In the genomic region with DNA sequence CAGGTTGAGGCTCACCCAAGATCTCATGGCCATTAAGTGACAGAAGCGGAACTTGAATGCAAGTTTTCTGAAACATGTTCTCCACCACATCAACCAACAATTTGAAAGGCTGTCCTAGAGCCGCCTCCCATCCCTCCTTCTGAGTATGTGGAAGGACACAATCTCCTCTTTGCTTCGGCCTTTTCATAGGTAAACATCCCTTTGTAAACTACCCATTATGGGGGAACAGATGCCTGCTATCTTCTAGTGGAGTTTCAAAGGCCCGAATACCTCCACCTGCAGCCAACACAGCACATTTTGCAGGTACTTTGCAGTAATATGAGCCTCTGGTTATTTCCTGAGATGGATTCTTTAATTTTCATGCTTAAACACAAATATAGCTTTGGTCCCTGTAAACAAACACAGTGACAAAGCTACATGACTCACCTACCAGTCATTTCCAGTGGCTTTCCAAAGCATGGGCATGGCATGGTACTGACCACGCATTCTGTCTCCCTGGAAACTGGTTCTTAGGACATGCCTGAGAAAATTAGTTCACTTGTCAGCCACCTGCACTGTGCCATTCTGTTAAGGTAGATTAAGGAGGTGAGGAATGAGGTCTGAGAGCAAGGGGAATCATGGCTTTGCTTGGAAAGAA, we compare ENCODE assay signal across 11 cellular contexts.
DNase-seq lines count a peak whose midpoint lies in the region; ATAC-seq lines count a peak whose summit lies in the region.
"Had no signal": no experiment of that assay in that cellular context is flagged by ENCODE, and none has a peak within 500 bp of the region (broad histone marks: within the 10 kb centered on the region; RNA-seq: fewer than 3 reads in every experiment).

No MANE protein-coding gene starts in this region.

- H3K9me3 Mint-ChIP-seq in immature natural killer cell = peaks cover 0 to 2% (median 0%) of the 10 kb centered on the region in 6 donors
- H3K9me3 Mint-ChIP-seq: activated CD4-positive, alpha-beta T cell treated with anti-CD3 and anti-CD28 coated beads, Interleukin-2, amount 10 ng/mL, durations not matched to agents 24 days and 14 days had no signal

- ATAC-seq in left cardiac atrium = no peak

- peaks cover 0 to 12% (median 0%) of the 10 kb centered on the region in 3 donors for H3K27me3 Mint-ChIP-seq in immature natural killer cell (ENCODE audit: low read depth in 3 of 3)

- no peaks in the 10 kb centered on the region for H3K36me3 Mint-ChIP-seq in immature natural killer cell

- peak overlapping the region; percentile 20 for H3K27ac ChIP-seq in mesodermal cell (ENCODE audit: low read depth, low read length, severe bottlenecking)
- H3K27ac ChIP-seq: testis had no signal

- no peaks in the 10 kb centered on the region for H3K4me1 Mint-ChIP-seq in immature natural killer cell
- H3K4me1 Mint-ChIP-seq: activated CD4-positive, alpha-beta T cell treated with anti-CD3 and anti-CD28 coated beads, Interleukin-2, amount 10 ng/mL, durations not matched to agents 24 days and 14 days had no signal

- H3K9me3 ChIP-seq in mesodermal cell (ENCODE audit: control insufficient read depth, low read length) = no peaks in the 10 kb centered on the region
- H3K9me3 ChIP-seq: testis had no signal

- 92% methylated on average over 2 of the region's 5 CpGs; no CpG with 5 or more reads in 1 of the 2 experiments for WGBS in mesodermal cell (ENCODE audit: insufficient coverage in 2 of 2), 2 experiments

- H3K36me3 ChIP-seq in mesodermal cell (ENCODE audit: control insufficient read depth, insufficient read depth, low read length) = no peaks in the 10 kb centered on the region

- no peak overlapping the region for H3K4me3 ChIP-seq in mesodermal cell (ENCODE audit: extremely low read depth, insufficient read depth, low read length, poor library complexity, severe bottlenecking)
- H3K4me3 ChIP-seq: testis had no signal

- no peak overlapping the region for H3K4me3 Mint-ChIP-seq in immature natural killer cell
- H3K4me3 Mint-ChIP-seq: activated CD4-positive, alpha-beta T cell treated with anti-CD3 and anti-CD28 coated beads, Interleukin-2, amount 10 ng/mL, durations not matched to agents 24 days and 14 days had no signal

- H3K4me1 ChIP-seq in mesodermal cell (ENCODE audit: control insufficient read depth, insufficient read depth, low read length, poor library complexity, severe bottlenecking) = peaks cover 16% of the 10 kb centered on the region
- H3K4me1 ChIP-seq: testis had no signal

- no peak overlapping the region for H3K27ac Mint-ChIP-seq in immature natural killer cell
- H3K27ac Mint-ChIP-seq: activated CD4-positive, alpha-beta T cell treated with anti-CD3 and anti-CD28 coated beads, Interleukin-2, amount 10 ng/mL, durations not matched to agents 24 days and 14 days had no signal

- DNase-seq in EH (ENCODE audit: low read depth) (peak; percentile 58), NCI-H2029 treated with DMSO at 0.1 percent for 48 hours (lab: John Stamatoyannopoulos, UW) (peak; percentile 24), dedifferentiated amniotic fluid mesenchymal stem cell (ENCODE audit: extremely low spot score) (peak; percentile 31), NOMO-1 treated with dmso at 0.1 percent for 144 hours (lab: John Stamatoyannopoulos, UW; ENCODE audit: unreplicated experiment) (no peak), immature natural killer cell (no peak), inferior parietal cortex (ENCODE audit: extremely low spot score) (no peak), left cardiac atrium (no peak)
- DNase-seq: activated CD4-positive, alpha-beta T cell treated with anti-CD3 and anti-CD28 coated beads, Interleukin-2, amount 10 ng/mL, durations not matched to agents 24 days and 14 days; kidney; testis had no signal

- intact Hi-C loops in left cardiac atrium (cut with DNase I) = no loop called here

Comparison
In these comparisons a context has a peak if more than half of its experiments do, and no peak if none do; other contexts are left out.
1. DNase-seq: peak in EH (single experiment), NCI-H2029 treated with DMSO at 0.1 percent for 48 hours (single experiment) and dedifferentiated amniotic fluid mesenchymal stem cell (single experiment); none in NOMO-1 treated with dmso at 0.1 percent for 144 hours (single experiment), immature natural killer cell (0 of 3), inferior parietal cortex (single experiment) and left cardiac atrium (single experiment).